8 cellular contexts compared by ENCODE assay signal in genomic region chr12:97404549-97404948, GRCh38.
DNase-seq lines count a peak whose midpoint lies in the region; ATAC-seq and TF ChIP-seq lines count a peak whose summit lies in the region.

No MANE protein-coding gene starts in this region.

- no peaks in the 10 kb centered on the region for H3K9me3 ChIP-seq in WERI-Rb-1 (ENCODE audit: severe bottlenecking)

- DNase-seq in COR-L47 (lab: John Stamatoyannopoulos, UW) = peak; percentile 63
- DNase-seq in NCI-H187 treated with DMSO at 0.1 percent for 48 hours (lab: John Stamatoyannopoulos, UW) = peak; percentile 34
- peak; percentile 56 for DNase-seq in WERI-Rb-1
- peak; percentile 5 to 9 for DNase-seq in hippocampal formation (lab: John Stamatoyannopoulos, UW)
- peak in 28 of 49 donors; percentile 0 to 41 (median 8) for DNase-seq in substantia nigra (lab: John Stamatoyannopoulos, UW)
- no peak for DNase-seq in NK-92 treated with Interleukin-12 subunit alpha and Interleukin-12 subunit beta, amount 100 ng/mL, for 24 hours (lab: John Stamatoyannopoulos, UW)

- peaks cover 4% of the 10 kb centered on the region for H3K27me3 ChIP-seq in WERI-Rb-1 (ENCODE audit: insufficient read depth, low read depth, severe bottlenecking)

- TF ChIP-seq CTCF in WERI-Rb-1 (IDR thresholded peaks at IDR 0.05; ENCODE audit: low read depth, low read length) = peak; percentile 82

- H3K4me3 ChIP-seq in WERI-Rb-1 (ENCODE audit: low read depth, low read length) = no peak overlapping the region

- ATAC-seq in GM18873 (IDR thresholded peaks at IDR 0.05; ENCODE audit: low FRiP score, unreplicated experiment) (peak; percentile 90), HG02981 (IDR thresholded peaks at IDR 0.05; ENCODE audit: unreplicated experiment) (peak; percentile 97)

- H3K36me3 ChIP-seq in WERI-Rb-1 = no peaks in the 10 kb centered on the region

- no peak overlapping the region for H3K27ac ChIP-seq in WERI-Rb-1
- no peak overlapping the region for H3K27ac ChIP-seq in substantia nigra (ENCODE audit: low read depth, low read length, poor library complexity, severe bottlenecking)
